Comparison of ENCODE assay signal across 8 cellular contexts in the genomic region with DNA sequence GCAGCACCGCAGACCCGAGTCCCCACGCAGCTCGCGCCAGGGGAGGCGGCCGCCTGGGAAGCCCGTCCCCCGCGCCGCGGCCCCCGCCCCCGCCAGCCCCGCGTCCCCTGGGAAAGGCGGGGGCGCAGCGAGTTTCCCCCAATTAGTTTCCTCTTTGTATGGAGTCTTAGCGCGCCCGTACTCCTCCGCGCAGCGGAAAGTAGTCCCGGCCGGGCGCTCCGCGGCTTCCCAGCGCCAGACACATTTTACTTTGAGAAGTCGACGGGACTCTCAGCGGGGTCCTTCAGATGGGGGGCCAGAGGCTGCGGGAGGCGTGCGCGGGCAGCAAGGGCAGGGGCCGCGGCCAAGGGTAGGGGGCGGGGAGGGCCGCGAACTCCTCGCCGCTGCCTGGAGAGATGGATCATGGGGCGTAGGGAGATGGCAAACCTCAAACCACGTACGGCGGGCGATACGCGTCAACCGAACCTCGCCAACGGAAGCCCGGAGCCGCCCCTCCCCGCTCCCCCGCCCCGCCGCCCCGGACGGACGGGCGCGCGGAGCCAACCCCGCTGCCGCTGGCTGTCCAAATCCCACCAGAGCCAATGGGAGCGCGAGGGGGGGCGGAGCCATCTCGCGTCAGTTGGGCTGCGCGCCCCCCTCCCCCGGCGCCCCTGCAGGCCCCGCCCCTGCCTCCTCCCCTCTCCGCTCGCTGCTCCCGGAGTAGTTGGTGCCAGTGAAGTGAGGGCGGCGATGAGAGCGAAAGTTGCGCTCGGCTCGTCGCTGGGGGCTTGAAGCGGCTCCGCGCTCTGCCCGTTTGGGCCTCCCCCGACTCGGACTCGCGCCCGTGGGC. TPM values are rescaled to one million over a fixed set of nuclear protein-coding genes. Genes with fewer than 3 reads are reported as not detected.
DNase-seq lines count a peak whose midpoint lies in the region; ATAC-seq and TF ChIP-seq lines count a peak whose summit lies in the region.

A gene (plus strand): TSS at position 706 of the 829 bp plus-strand sequence. CDS start 238 bp downstream, outside the sequence.

- peak within 1 kb of the TSS; percentile 57 for H3K9ac ChIP-seq in muscle layer of colon (ENCODE audit: low read length)

- no peak for TF ChIP-seq CTCF in Peyer's patch (IDR thresholded peaks at IDR 0.05)

- H3K4me1 ChIP-seq in Peyer's patch (peaks cover 0 to 27% (median 3%) of the 10 kb centered on the region in 4 donors), muscle layer of colon (ENCODE audit: insufficient read depth, low read length) (peaks cover 25% of the 10 kb centered on the region)

- peaks cover 10% of the 10 kb centered on the region; the same call in 1 of the 2 replicates for H3K36me3 ChIP-seq in KOPT-K1 (ENCODE audit: insufficient read depth, low read length)
- H3K36me3 ChIP-seq in Peyer's patch, result no peaks in the 10 kb centered on the region
- no peaks in the 10 kb centered on the region for H3K36me3 ChIP-seq in muscle layer of colon (ENCODE audit: insufficient read depth, low read length)

- H3K4me3 ChIP-seq in Peyer's patch (peak within 1 kb of the TSS; percentile 92 to 98 (median 95)), muscle layer of colon (ENCODE audit: low read depth in 1 of 2, low read length in 2 of 2) (peak within 1 kb of the TSS; percentile 65 to 88)

- peak within 1 kb of the TSS; percentile 96 for H3K27ac ChIP-seq in KOPT-K1 (ENCODE audit: low read depth, low read length, poor library complexity, severe bottlenecking)
- peak within 1 kb of the TSS; percentile 97 to 100 (median 99) for H3K27ac ChIP-seq in Peyer's patch
- peak within 1 kb of the TSS; percentile 99 for H3K27ac ChIP-seq in muscle layer of colon (ENCODE audit: low read depth, low read length)

- peak; percentile 98 for DNase-seq in DMS79 treated with DMSO at 0.1 percent for 48 hours (lab: John Stamatoyannopoulos, UW)
- peak; percentile 98 to 99 (median 99) for DNase-seq in Peyer's patch
- DNase-seq in activated T-cell treated with anti-CD3 and anti-CD28 coated beads, Interleukin-2, amount 50 U/mL, for 48 hours, result peak; percentile 98
- peak; percentile 95 to 97 for DNase-seq in stimulated activated CD8-positive, alpha-beta memory T cell treated with anti-CD3 and anti-CD28 coated beads, Interleukin-7, amount 100 ng/mL, for 1 hour (ENCODE audit: low read depth in 2 of 2)

- ATAC-seq in GM21825 (IDR thresholded peaks at IDR 0.05; ENCODE audit: unreplicated experiment) (peak; percentile 66), esophagus mucosa (peak; percentile 93)

- peak; percentile 31 to 66 for TF ChIP-seq POLR2A in Peyer's patch (IDR thresholded peaks at IDR 0.05)

- H3K9me3 ChIP-seq in KOPT-K1 (ENCODE audit: insufficient read depth, low read length, poor library complexity, severe bottlenecking) (no peaks in the 10 kb centered on the region), Peyer's patch (no peaks in the 10 kb centered on the region), muscle layer of colon (ENCODE audit: low read length) (no peaks in the 10 kb centered on the region)

- H3K27me3 ChIP-seq in Peyer's patch (no peaks in the 10 kb centered on the region), muscle layer of colon (ENCODE audit: control insufficient read depth in 1 of 2, insufficient read depth in 2 of 2, low read length in 2 of 2) (no peaks in the 10 kb centered on the region)

RNA-seq across cellular contexts. Expression of the gene that starts here (rescaled TPM):
- total RNA-seq in Peyer's patch (10 to 100 TPM; 16.5 to 26.3 (median 21.1) TPM), esophagus mucosa (52.8 TPM)

Comparison
In these comparisons a context has a peak if more than half of its experiments do, and no peak if none do; other contexts are left out.
1. Peak in every context shown above with its lines: DNase-seq, ATAC-seq, H3K4me3 ChIP-seq and H3K27ac ChIP-seq.